9 cellular contexts compared by ENCODE assay signal in the genomic region with DNA sequence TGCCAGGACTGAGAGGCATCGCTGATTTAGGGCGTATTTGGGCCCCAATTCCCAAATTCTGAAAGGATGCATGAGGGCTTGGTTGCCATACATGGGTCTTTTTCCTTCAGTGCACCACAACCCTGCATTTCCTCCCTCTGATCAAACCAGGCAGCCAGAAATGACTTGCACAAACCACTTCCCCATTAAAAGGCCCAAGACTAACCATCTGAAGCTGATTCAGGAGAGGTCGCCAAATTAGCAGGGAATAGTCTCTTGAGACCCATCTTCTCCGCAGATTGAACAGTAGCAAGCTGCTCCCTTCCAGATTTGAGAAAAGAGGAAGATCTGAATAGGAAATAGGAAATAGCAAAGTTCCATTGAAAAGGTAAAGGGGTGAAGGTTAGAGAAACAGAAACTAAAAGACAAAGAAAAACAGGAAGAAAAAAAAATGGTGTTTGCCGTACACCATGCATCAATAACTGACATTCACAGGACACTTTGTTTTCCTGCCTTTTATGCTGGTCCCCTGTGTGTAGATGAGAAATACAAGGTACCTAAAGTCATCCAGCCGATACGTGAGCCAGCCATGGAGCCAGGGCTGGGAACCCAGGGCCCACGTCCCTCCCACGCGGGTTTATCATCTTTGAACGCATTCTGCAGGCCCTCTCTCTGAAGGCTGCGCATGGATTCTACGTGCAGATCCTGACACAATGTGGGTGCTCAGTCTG.
A peak's percentile ranks its signal among the peaks of the same experiment; 100 is the strongest.
DNase-seq lines count a peak whose midpoint lies in the region; ATAC-seq and TF ChIP-seq lines count a peak whose summit lies in the region.
"Had no signal": no experiment of that assay in that cellular context is flagged by ENCODE, and none has a peak within 500 bp of the region (broad histone marks: within the 10 kb centered on the region; RNA-seq: fewer than 3 reads in every experiment).

No MANE protein-coding gene starts in this region.

- ATAC-seq in GM21737 (IDR thresholded peaks at IDR 0.05; ENCODE audit: unreplicated experiment): peak; percentile 80
- ATAC-seq: body of pancreas had no signal

- in situ Hi-C loops in GM13976 (cut with MboI; ENCODE audit: low sequenced_read_pairs, unreplicated experiment): no loop called here

- TF ChIP-seq CTCF in GM13976 (IDR thresholded peaks at IDR 0.05; ENCODE audit: borderline replicate concordance, control extremely low read depth, extremely low read depth, insufficient read depth, missing control alignments): no peak

- peak; percentile 36 for DNase-seq in GM13976 (ENCODE audit: low spot score)
- peak; percentile 36 for DNase-seq in NCI-H2171 (lab: John Stamatoyannopoulos, UW)
- DNase-seq in globus pallidus (ENCODE audit: low spot score): peak; percentile 24
- no peak for DNase-seq in dedifferentiated amniotic fluid mesenchymal stem cell (ENCODE audit: extremely low spot score)
- DNase-seq in NCI-H226: no peak
- no peak for DNase-seq in activated effector memory CD4-positive, alpha-beta T cell treated with anti-CD3 and anti-CD28 coated beads, Interleukin-2, amount 50 U/mL, for 16 hours
- DNase-seq in NCI-H1436 (lab: John Stamatoyannopoulos, UW): no peak

Comparison
In these comparisons a context has a peak if more than half of its experiments do, and no peak if none do; other contexts are left out.
1. DNase-seq: peak in GM13976 (single experiment), NCI-H2171 (single experiment) and globus pallidus (single experiment); none in dedifferentiated amniotic fluid mesenchymal stem cell (single experiment), NCI-H226 (single experiment), activated effector memory CD4-positive, alpha-beta T cell treated with anti-CD3 and anti-CD28 coated beads, Interleukin-2, amount 50 U/mL, for 16 hours (single experiment) and NCI-H1436 (single experiment).